In genomic region chr3:154766765-154767503, GRCh38 we compare ENCODE assay signal across 1 cellular context.
TF ChIP-seq lines count a peak whose summit lies in the region.

No MANE protein-coding gene starts in this region.

TF ChIP-seq in HepG2, 621 proteins besides CTCF, POLR2A, EP300 and RAD21 (continued from another document):
- TF ChIP-seq ZNF512B (CRISPR knock-in tag; IDR thresholded peaks at IDR 0.05; ENCODE audit: borderline replicate concordance), result no peak
- no peak for TF ChIP-seq RORA (CRISPR knock-in tag; IDR thresholded peaks at IDR 0.05)
- no peak for TF ChIP-seq PHF8 (CRISPR knock-in tag; IDR thresholded peaks at IDR 0.05)
- no peak for TF ChIP-seq ZNF607 (CRISPR knock-in tag; IDR thresholded peaks at IDR 0.05; ENCODE audit: borderline replicate concordance)
- no peak for TF ChIP-seq SNAPC5 (CRISPR knock-in tag; IDR thresholded peaks at IDR 0.05; ENCODE audit: borderline replicate concordance)
- TF ChIP-seq, protein P1, sequence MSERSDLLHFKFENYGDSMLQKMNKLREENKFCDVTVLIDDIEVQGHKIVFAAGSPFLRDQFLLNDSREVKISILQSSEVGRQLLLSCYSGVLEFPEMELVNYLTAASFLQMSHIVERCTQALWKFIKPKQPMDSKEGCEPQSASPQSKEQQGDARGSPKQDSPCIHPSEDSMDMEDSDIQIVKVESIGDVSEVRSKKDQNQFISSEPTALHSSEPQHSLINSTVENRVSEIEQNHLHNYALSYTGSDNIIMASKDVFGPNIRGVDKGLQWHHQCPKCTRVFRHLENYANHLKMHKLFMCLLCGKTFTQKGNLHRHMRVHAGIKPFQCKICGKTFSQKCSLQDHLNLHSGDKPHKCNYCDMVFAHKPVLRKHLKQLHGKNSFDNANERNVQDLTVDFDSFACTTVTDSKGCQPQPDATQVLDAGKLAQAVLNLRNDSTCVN (CRISPR knock-in tag; IDR thresholded peaks at IDR 0.05; ENCODE audit: borderline replicate concordance), result no peak
- TF ChIP-seq ZNF101 (CRISPR knock-in tag; IDR thresholded peaks at IDR 0.05; ENCODE audit: borderline replicate concordance, low read depth), result no peak
- TF ChIP-seq JDP2 (CRISPR knock-in tag; IDR thresholded peaks at IDR 0.05; ENCODE audit: borderline replicate concordance), result no peak
- TF ChIP-seq ZSCAN25 (CRISPR knock-in tag; IDR thresholded peaks at IDR 0.05), result no peak
- no peak for TF ChIP-seq NR2C2 (CRISPR knock-in tag; IDR thresholded peaks at IDR 0.05; ENCODE audit: borderline replicate concordance)
- no peak for TF ChIP-seq TEAD3 (CRISPR knock-in tag; optimal IDR thresholded peaks at IDR 0.05; ENCODE audit: borderline replicate concordance)
- TF ChIP-seq PRDM4 (CRISPR knock-in tag; IDR thresholded peaks at IDR 0.05; ENCODE audit: borderline replicate concordance), result no peak
- TF ChIP-seq RAD51 (IDR thresholded peaks at IDR 0.05; ENCODE audit: borderline replicate concordance), result no peak
- TF ChIP-seq, protein P2, sequence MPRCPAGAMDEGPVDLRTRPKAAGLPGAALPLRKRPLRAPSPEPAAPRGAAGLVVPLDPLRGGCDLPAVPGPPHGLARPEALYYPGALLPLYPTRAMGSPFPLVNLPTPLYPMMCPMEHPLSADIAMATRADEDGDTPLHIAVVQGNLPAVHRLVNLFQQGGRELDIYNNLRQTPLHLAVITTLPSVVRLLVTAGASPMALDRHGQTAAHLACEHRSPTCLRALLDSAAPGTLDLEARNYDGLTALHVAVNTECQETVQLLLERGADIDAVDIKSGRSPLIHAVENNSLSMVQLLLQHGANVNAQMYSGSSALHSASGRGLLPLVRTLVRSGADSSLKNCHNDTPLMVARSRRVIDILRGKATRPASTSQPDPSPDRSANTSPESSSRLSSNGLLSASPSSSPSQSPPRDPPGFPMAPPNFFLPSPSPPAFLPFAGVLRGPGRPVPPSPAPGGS (CRISPR knock-in tag; IDR thresholded peaks at IDR 0.05), result no peak
- no peak for TF ChIP-seq ZNF18 (CRISPR knock-in tag; IDR thresholded peaks at IDR 0.05; ENCODE audit: insufficient replicate concordance)
- TF ChIP-seq HMGA1 (CRISPR knock-in tag; conservative IDR thresholded peaks at IDR 0.05), result no peak
- TF ChIP-seq ZNF883 (CRISPR knock-in tag; IDR thresholded peaks at IDR 0.05; ENCODE audit: not compliant biosample characterization), result no peak
- no peak for TF ChIP-seq KLF6 (CRISPR knock-in tag; IDR thresholded peaks at IDR 0.05)
- TF ChIP-seq FOXK1 (CRISPR knock-in tag; IDR thresholded peaks at IDR 0.05; ENCODE audit: borderline replicate concordance, low read depth), result no peak
